In genomic region chr5:98909363-98909762, GRCh38 we compare ENCODE assay signal across 1 cellular context.
A peak's percentile ranks its signal among the peaks of the same experiment; 100 is the strongest.
TF ChIP-seq lines count a peak whose summit lies in the region.

No MANE protein-coding gene starts in this region.

TF ChIP-seq in K562, 482 proteins besides CTCF, POLR2A, EP300 and RAD21:
- TF ChIP-seq ATF3 (IDR thresholded peaks at IDR 0.05): peak; percentile 60
- TF ChIP-seq ATF3 (CRISPR knock-in tag; conservative IDR thresholded peaks at IDR 0.05): no peak
- TF ChIP-seq CREB3L1 (IDR thresholded peaks at IDR 0.05; ENCODE audit: borderline replicate concordance, low read depth): no peak
- TF ChIP-seq XRCC4 (IDR thresholded peaks at IDR 0.05; ENCODE audit: extremely low read depth, insufficient read depth, insufficient read length): no peak
- no peak for TF ChIP-seq ZNF311 (CRISPR knock-in tag; IDR thresholded peaks at IDR 0.05)
